Comparison of ENCODE assay signal across 23 cellular contexts in genomic region chr6:147156218-147156617, GRCh38. TPM values are rescaled to one million over a fixed set of nuclear protein-coding genes. Genes with fewer than 3 reads are reported as not detected.
DNase-seq lines count a peak whose midpoint lies in the region; ATAC-seq and TF ChIP-seq lines count a peak whose summit lies in the region.
"Had no signal": no experiment of that assay in that cellular context is flagged by ENCODE, and none has a peak within 500 bp of the region (broad histone marks: within the 10 kb centered on the region; RNA-seq: fewer than 3 reads in every experiment).

No MANE protein-coding gene starts in this region.

- intact Hi-C loops in upper lobe of right lung (cut with DNase I) = no loop called here

- peak overlapping the region; percentile 83 for H3K27ac Mint-ChIP-seq in chondrocyte (ENCODE audit: unreplicated experiment)
- H3K27ac Mint-ChIP-seq: activated CD4-positive, alpha-beta memory T cell treated with anti-CD3 and anti-CD28 coated beads for 36 hours; dendritic cell treated with granulocyte-macrophage colony-stimulating factor and Interleukin-4, amounts not matched to agents 40 ng/mL and 50 ng/mL, for 4 days; memory B cell had no signal

- no peaks in the 10 kb centered on the region for H3K36me3 ChIP-seq in upper lobe of right lung
- H3K36me3 ChIP-seq: adrenal gland; BLaER1 treated with 17β-estradiol and CSF1 and Interleukin-3, amounts not matched to agents 10 nM and 100 nM; upper lobe of left lung had no signal

- H3K27ac ChIP-seq in upper lobe of right lung = no peak overlapping the region
- H3K27ac ChIP-seq: adrenal gland; BLaER1 treated with 17β-estradiol and CSF1 and Interleukin-3, amounts not matched to agents 10 nM and 100 nM; upper lobe of left lung had no signal

- no peaks in the 10 kb centered on the region for H3K36me3 Mint-ChIP-seq in chondrocyte (ENCODE audit: low read depth)
- H3K36me3 Mint-ChIP-seq: activated CD4-positive, alpha-beta memory T cell treated with anti-CD3 and anti-CD28 coated beads for 36 hours; memory B cell had no signal

- no peaks in the 10 kb centered on the region for H3K27me3 Mint-ChIP-seq in chondrocyte (ENCODE audit: low read depth)
- H3K27me3 Mint-ChIP-seq: dendritic cell treated with granulocyte-macrophage colony-stimulating factor and Interleukin-4, amounts not matched to agents 40 ng/mL and 50 ng/mL, for 4 days had no signal

- H3K9me3 Mint-ChIP-seq in chondrocyte (ENCODE audit: low read depth) = peaks cover 2% of the 10 kb centered on the region
- H3K9me3 Mint-ChIP-seq: activated CD4-positive, alpha-beta memory T cell treated with anti-CD3 and anti-CD28 coated beads for 36 hours; dendritic cell treated with granulocyte-macrophage colony-stimulating factor and Interleukin-4, amounts not matched to agents 40 ng/mL and 50 ng/mL, for 4 days; memory B cell had no signal

- H3K27me3 ChIP-seq in upper lobe of right lung = no peaks in the 10 kb centered on the region
- H3K27me3 ChIP-seq: adrenal gland; BLaER1 treated with 17β-estradiol and CSF1 and Interleukin-3, amounts not matched to agents 10 nM and 100 nM; upper lobe of left lung had no signal

- peaks cover 49% of the 10 kb centered on the region for H3K4me1 Mint-ChIP-seq in chondrocyte (ENCODE audit: low read depth)
- H3K4me1 Mint-ChIP-seq: memory B cell had no signal

- H3K4me3 Mint-ChIP-seq in chondrocyte (ENCODE audit: unreplicated experiment) = no peak overlapping the region
- H3K4me3 Mint-ChIP-seq: activated CD4-positive, alpha-beta memory T cell treated with anti-CD3 and anti-CD28 coated beads for 36 hours; dendritic cell treated with granulocyte-macrophage colony-stimulating factor and Interleukin-4, amounts not matched to agents 40 ng/mL and 50 ng/mL, for 4 days; memory B cell had no signal

- DNase-seq in NCI-H748 (lab: John Stamatoyannopoulos, UW; ENCODE audit: unreplicated experiment) (peak; percentile 59), NCI-H748 treated with DMSO at 0.1 percent for 48 hours (lab: John Stamatoyannopoulos, UW) (no peak), NCI-H69 (lab: John Stamatoyannopoulos, UW) (peak; percentile 66), chondrocyte (ENCODE audit: low spot score) (no peak), upper lobe of right lung (no peak), putamen (ENCODE audit: low spot score) (no peak), LoVo (ENCODE audit: low spot score) (no peak), DMS79 treated with DMSO at 0.1 percent for 48 hours (lab: John Stamatoyannopoulos, UW) (no peak)
- DNase-seq: ACHN; activated CD4-positive, alpha-beta memory T cell treated with anti-CD3 and anti-CD28 coated beads for 36 hours; activated CD4-positive, CD25-positive, alpha-beta regulatory T cell; activated T-cell treated with anti-CD3 and anti-CD28 coated beads for 4 hours; adrenal gland; Calu3; H7; NCI-H1092 treated with DMSO at 0.1 percent for 48 hours; NCI-H2029 treated with DMSO at 0.1 percent for 48 hours; NCI-H510A treated with DMSO at 0.1 percent for 48 hours; right cardiac atrium had no signal

- no peaks in the 10 kb centered on the region for H3K4me1 ChIP-seq in upper lobe of right lung
- H3K4me1 ChIP-seq: adrenal gland; BLaER1 treated with 17β-estradiol and CSF1 and Interleukin-3, amounts not matched to agents 10 nM and 100 nM; upper lobe of left lung had no signal

- no peak for TF ChIP-seq CTCF in chondrocyte (IDR thresholded peaks at IDR 0.05)
- TF ChIP-seq CTCF in upper lobe of right lung (IDR thresholded peaks at IDR 0.05) = no peak

- peak; percentile 34 for ATAC-seq in upper lobe of right lung
- ATAC-seq: right cardiac atrium had no signal

- H3K9me3 ChIP-seq in upper lobe of right lung = no peaks in the 10 kb centered on the region
- H3K9me3 ChIP-seq: adrenal gland; BLaER1 treated with 17β-estradiol and CSF1 and Interleukin-3, amounts not matched to agents 10 nM and 100 nM; upper lobe of left lung had no signal

- no peak overlapping the region for H3K4me3 ChIP-seq in upper lobe of right lung
- H3K4me3 ChIP-seq: adrenal gland; BLaER1 treated with 17β-estradiol and CSF1 and Interleukin-3, amounts not matched to agents 10 nM and 100 nM; upper lobe of left lung had no signal

RNA-seq across cellular contexts. Expression of gene STXBP5, which starts 48.0 kb away (rescaled TPM):
- total RNA-seq in chondrocyte = 30.8 to 42.5 TPM (median 32.4 TPM) in 3 replicates
- total RNA-seq in upper lobe of right lung = 22.1 TPM

Comparison
In these comparisons a context has a peak if more than half of its experiments do, and no peak if none do; other contexts are left out.
1. DNase-seq: peak in NCI-H748 (single experiment) and NCI-H69 (single experiment); none in NCI-H748 treated with DMSO at 0.1 percent for 48 hours (single experiment), chondrocyte (single experiment), upper lobe of right lung (single experiment), putamen (single experiment), LoVo (single experiment) and DMS79 treated with DMSO at 0.1 percent for 48 hours (single experiment).